In the genomic region with DNA sequence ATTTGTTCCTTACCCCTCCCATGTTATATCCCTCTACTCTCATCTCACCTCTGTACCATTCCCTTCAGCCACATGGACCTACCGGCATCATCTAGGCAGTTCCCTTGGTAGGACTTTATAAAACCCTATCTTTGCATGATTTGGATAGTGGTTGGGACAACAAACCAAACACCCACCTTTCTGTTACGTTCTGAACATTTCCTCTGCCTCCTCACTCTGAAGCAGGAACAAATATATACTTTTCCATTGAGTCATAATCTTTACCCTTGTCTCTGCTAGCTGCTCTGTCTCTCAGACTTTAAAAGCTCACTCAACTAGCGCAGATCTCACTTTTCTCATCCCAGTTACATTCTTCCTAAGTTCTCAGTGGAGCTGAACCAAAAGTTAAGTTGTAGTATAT, we compare ENCODE assay signal across 17 cellular contexts. TPM values are rescaled to one million over a fixed set of nuclear protein-coding genes. Genes with fewer than 3 reads are reported as not detected.
DNase-seq lines count a peak whose midpoint lies in the region; ATAC-seq and TF ChIP-seq lines count a peak whose summit lies in the region.
"Had no signal": no experiment of that assay in that cellular context is flagged by ENCODE, and none has a peak within 500 bp of the region (broad histone marks: within the 10 kb centered on the region; RNA-seq: fewer than 3 reads in every experiment).

No MANE protein-coding gene starts in this region.

- H3K4me1 Mint-ChIP-seq in activated T-cell treated with anti-CD3 and anti-CD28 coated beads, Interleukin-2, amount 50 U/mL, for 4 hours (ENCODE audit: low read depth) = peaks cover 53% of the 10 kb centered on the region
- H3K4me1 Mint-ChIP-seq in chondrocyte (ENCODE audit: low read depth) = peaks cover 26% of the 10 kb centered on the region

- H3K36me3 ChIP-seq in PC-3 (ENCODE audit: low read depth, low read length) (no peaks in the 10 kb centered on the region), skeletal muscle satellite cell (ENCODE audit: insufficient read depth, low read length) (peaks cover 2% of the 10 kb centered on the region)
- H3K36me3 ChIP-seq: gastroesophageal sphincter, vagina had no signal

- peaks cover 3% of the 10 kb centered on the region for H3K36me3 Mint-ChIP-seq in activated T-cell treated with anti-CD3 and anti-CD28 coated beads, Interleukin-2, amount 50 U/mL, for 4 hours (ENCODE audit: insufficient read depth)
- H3K36me3 Mint-ChIP-seq in chondrocyte (ENCODE audit: low read depth) = peaks cover 1% of the 10 kb centered on the region

- POLR2A ChIA-PET in PC-3 (lab: Charles Lee; ENCODE audit: unreplicated experiment) = no interaction called here

- H3K79me2 ChIP-seq in PC-3 (ENCODE audit: low read length) = peaks cover 84% of the 10 kb centered on the region

- no peaks in the 10 kb centered on the region for H3K9me2 ChIP-seq in PC-3 (replicated peaks; ENCODE audit: low read length)

- H3K27ac ChIP-seq in PC-3 (ENCODE audit: low read length) = peak overlapping the region; percentile 17
- H3K27ac ChIP-seq: gastroesophageal sphincter, SJCRH30, vagina had no signal

- H4K20me1 ChIP-seq in PC-3 (ENCODE audit: low read length) = 0 out of 2 replicates have a peak, but pooled peaks cover 3% of the 10 kb centered on the region

- no peak overlapping the region; the same call in 1 of the 2 replicates for H3K4me3 ChIP-seq in PC-3 (ENCODE audit: low read length)
- H3K4me3 ChIP-seq in skeletal muscle satellite cell (ENCODE audit: low read length) = no peak overlapping the region
- H3K4me3 ChIP-seq: gastroesophageal sphincter, SJCRH30, vagina had no signal

- H3K4me1 ChIP-seq in PC-3 (ENCODE audit: insufficient read depth, low read length) (peaks cover 8% of the 10 kb centered on the region), skeletal muscle satellite cell (ENCODE audit: control insufficient read depth, insufficient read depth, low read length) (peaks cover 11% of the 10 kb centered on the region)
- H3K4me1 ChIP-seq: SJCRH30, vagina had no signal

- H3K9ac ChIP-seq in PC-3 (ENCODE audit: low read length) (no peak overlapping the region), skeletal muscle satellite cell (ENCODE audit: low read depth, low read length) (no peak overlapping the region)

- H3F3A ChIP-seq in PC-3 (ENCODE audit: low read length, unreplicated experiment) = no peaks in the 10 kb centered on the region

- H3K4me3 Mint-ChIP-seq in activated T-cell treated with anti-CD3 and anti-CD28 coated beads, Interleukin-2, amount 50 U/mL, for 4 hours = peak overlapping the region; percentile 14
- no peak overlapping the region for H3K4me3 Mint-ChIP-seq in chondrocyte (ENCODE audit: unreplicated experiment)

- H3K9me3 ChIP-seq in PC-3 (ENCODE audit: low read length) (no peaks in the 10 kb centered on the region), skeletal muscle satellite cell (replicated peaks; ENCODE audit: low read length) (no peaks in the 10 kb centered on the region)
- H3K9me3 ChIP-seq: gastroesophageal sphincter, vagina had no signal

- peak; percentile 78 to 87 for ATAC-seq in activated T-cell treated with anti-CD3 and anti-CD28 coated beads, Interleukin-2, amount 50 U/mL, for 4 hours
- ATAC-seq in PC-3 = peak; percentile 83
- ATAC-seq in HG02870 (IDR thresholded peaks at IDR 0.05; ENCODE audit: unreplicated experiment) = no peak
- ATAC-seq: gastroesophageal sphincter had no signal

- DNase-seq in activated T-cell treated with anti-CD3 and anti-CD28 coated beads, Interleukin-2, amount 50 U/mL, for 4 hours = no peak
- DNase-seq in activated T-cell treated with anti-CD3 and anti-CD28 coated beads for 4 hours = no peak
- peak; percentile 18 for DNase-seq in PC-3
- no peak for DNase-seq in chondrocyte (ENCODE audit: low spot score)
- DNase-seq in NCI-H526 (lab: John Stamatoyannopoulos, UW) = no peak
- no peak for DNase-seq in NCI-H446 (lab: John Stamatoyannopoulos, UW)
- DNase-seq: activated CD8-positive, alpha-beta memory T cell treated with anti-CD3 and anti-CD28 coated beads for 24 hours; activated naive CD4-positive, alpha-beta T cell treated with anti-CD3 and anti-CD28 coated beads, Interleukin-2, amount 50 U/mL, for 16 hours; cerebellar nuclear complex; Kasumi-1; NCI-H1436; SJCRH30 had no signal

- BruUV-seq in PC-3 (replicated peaks; lab: Mats Ljungman, UMichigan) = no TSS peak

- H3K27me3 ChIP-seq in PC-3 (ENCODE audit: low read length) = no peaks in the 10 kb centered on the region
- no peaks in the 10 kb centered on the region for H3K27me3 ChIP-seq in skeletal muscle satellite cell (ENCODE audit: control insufficient read depth, insufficient read depth, low read length)
- H3K27me3 ChIP-seq: gastroesophageal sphincter, SJCRH30, vagina had no signal

- intact Hi-C loops in PC-3 (cut with micrococcal nuclease) = no loop called here

- H3K27ac Mint-ChIP-seq in chondrocyte (ENCODE audit: unreplicated experiment) = peak overlapping the region; percentile 78

- peak overlapping the region; percentile 12; the same call in 1 of the 2 replicates for H3K4me2 ChIP-seq in PC-3 (ENCODE audit: low read length)
- peak overlapping the region; percentile 66 for H3K4me2 ChIP-seq in skeletal muscle satellite cell (ENCODE audit: low read length)

- H3K27me3 Mint-ChIP-seq in activated T-cell treated with anti-CD3 and anti-CD28 coated beads, Interleukin-2, amount 50 U/mL, for 4 hours (ENCODE audit: low read depth) = no peaks in the 10 kb centered on the region
- H3K27me3 Mint-ChIP-seq in chondrocyte (ENCODE audit: low read depth) = no peaks in the 10 kb centered on the region
- H3K27me3 Mint-ChIP-seq: progenitor cell of endocrine pancreas had no signal

- H2AFZ ChIP-seq in PC-3 (ENCODE audit: low read length) = no peak overlapping the region

- no peak for TF ChIP-seq CTCF in PC-3 (conservative IDR thresholded peaks at IDR 0.05; ENCODE audit: low read depth, low read length)
- no peak for TF ChIP-seq CTCF in chondrocyte (IDR thresholded peaks at IDR 0.05)

- CTCF ChIA-PET in PC-3 (lab: Charles Lee) = no interaction called here

- H3K9me3 Mint-ChIP-seq in activated T-cell treated with anti-CD3 and anti-CD28 coated beads, Interleukin-2, amount 50 U/mL, for 4 hours = peaks cover under 1% of the 10 kb centered on the region
- H3K9me3 Mint-ChIP-seq in chondrocyte (ENCODE audit: low read depth) = peaks cover 3% of the 10 kb centered on the region

RNA-seq across cellular contexts. Expression of a gene that starts 17.8 kb away (rescaled TPM):
- total RNA-seq in activated T-cell treated with anti-CD3 and anti-CD28 coated beads, Interleukin-2, amount 50 U/mL, for 4 hours = 10 to 100 TPM; 33.7 to 35.2 (median 34.7) TPM
- total RNA-seq in PC-3 (2014; rRNA removed) (10.2 and 10.5 TPM in 2 replicates), chondrocyte (57.6 to 69.4 TPM (median 62.5 TPM) in 3 replicates)
- total RNA-seq in skeletal muscle satellite cell (2012; rRNA removed) = 12.0 and 15.5 TPM in 2 replicates
